Comparison of ENCODE assay signal across 1 cellular context in genomic region chr5:17243287-17244063, GRCh38.
TF ChIP-seq lines count a peak whose summit lies in the region.

No MANE protein-coding gene starts in this region.

TF ChIP-seq in IMR-90, 13 proteins besides CTCF, POLR2A, EP300 and RAD21:
- TF ChIP-seq MAZ (IDR thresholded peaks at IDR 0.05; ENCODE audit: borderline replicate concordance, low read depth, low read length) (no peak), FOS (IDR thresholded peaks at IDR 0.05; ENCODE audit: low read depth, low read length) (no peak), MXI1 (IDR thresholded peaks at IDR 0.05; ENCODE audit: borderline replicate concordance, low read depth, low read length) (no peak), ELK1 (IDR thresholded peaks at IDR 0.05; ENCODE audit: borderline replicate concordance, low read depth, low read length) (no peak), USF2 (IDR thresholded peaks at IDR 0.05; ENCODE audit: low read depth, low read length) (no peak), MAFK (IDR thresholded peaks at IDR 0.05; ENCODE audit: low read depth, low read length) (no peak), BHLHE40 (IDR thresholded peaks at IDR 0.05; ENCODE audit: low read depth, low read length) (no peak), CHD1 (IDR thresholded peaks at IDR 0.05; ENCODE audit: low read depth, low read length) (no peak), CEBPB (IDR thresholded peaks at IDR 0.05; ENCODE audit: low read depth, low read length) (no peak), RFX5 (IDR thresholded peaks at IDR 0.05; ENCODE audit: low read depth, low read length) (no peak)
